8 cellular contexts compared by ENCODE assay signal in the genomic region with DNA sequence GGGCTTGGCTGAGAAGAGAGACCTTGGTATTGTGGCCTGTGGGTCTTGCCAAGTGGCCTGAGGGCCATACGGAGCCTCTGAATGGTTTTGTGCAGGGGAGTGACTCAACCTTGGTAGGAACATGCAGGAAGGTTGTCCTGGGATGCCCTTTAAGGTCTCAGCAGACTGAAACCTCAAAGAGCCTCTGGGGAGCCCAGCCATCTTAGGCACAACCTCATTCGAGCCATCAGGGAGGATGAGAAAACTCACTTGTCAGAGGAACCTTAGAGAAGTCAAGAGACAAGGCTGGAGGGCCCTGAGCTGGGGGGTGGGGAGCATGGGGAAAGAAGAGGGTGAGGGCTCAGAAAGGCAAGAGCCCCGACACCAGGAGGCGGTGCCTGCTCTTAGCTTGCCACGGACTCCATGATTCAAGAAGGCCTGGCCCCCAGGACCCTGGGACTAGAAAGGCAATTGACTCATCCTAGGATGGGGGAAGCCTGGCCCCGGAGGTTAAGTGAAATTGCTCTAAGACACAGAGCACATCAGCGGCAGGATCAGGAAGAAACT. TPM values are rescaled to one million over a fixed set of nuclear protein-coding genes. Genes with fewer than 3 reads are reported as not detected.
A peak's percentile ranks its signal among the peaks of the same experiment; 100 is the strongest.
DNase-seq lines count a peak whose midpoint lies in the region; ATAC-seq lines count a peak whose summit lies in the region.

No MANE protein-coding gene starts in this region.

- 41% methylated on average over 7 of the region's 7 CpGs for WGBS in right cardiac atrium

- intact Hi-C loops in right cardiac atrium (cut with DNase I) = loop anchor here in 2 of 4 donors (5.0 kb wide), 2 partner anchors 42 to 357 kb away; no protein-coding TSS in a partner anchor

- peak overlapping the region; percentile 59 for H3K4me3 ChIP-seq in HUES6 (ENCODE audit: low read depth, low read length)
- no peak overlapping the region for H3K4me3 ChIP-seq in right cardiac atrium (ENCODE audit: low read length)

- no peaks in the 10 kb centered on the region for H3K9me3 ChIP-seq in HUES6 (ENCODE audit: control insufficient read depth, insufficient read depth, low read depth, low read length)
- H3K9me3 ChIP-seq in right cardiac atrium (ENCODE audit: control insufficient read depth, low read length) = no peaks in the 10 kb centered on the region

- no peak overlapping the region for H3K27ac ChIP-seq in HUES6 (ENCODE audit: low read depth, low read length)
- H3K27ac ChIP-seq in right cardiac atrium (ENCODE audit: low read length) = peak overlapping the region; percentile 92

- peak overlapping the region; percentile 46 for H3K9ac ChIP-seq in HUES6 (ENCODE audit: low read length)

- peaks cover 30% of the 10 kb centered on the region for H3K4me1 ChIP-seq in HUES6 (ENCODE audit: control insufficient read depth, insufficient read depth, low read length)
- peaks cover 22% of the 10 kb centered on the region for H3K4me1 ChIP-seq in right cardiac atrium (ENCODE audit: control insufficient read depth, insufficient read depth, low read length)

- ATAC-seq in GM21576 (IDR thresholded peaks at IDR 0.05; ENCODE audit: unreplicated experiment) (peak; percentile 8), right cardiac atrium (peak in 1 of 2 donors; percentile 5), GM19467 (IDR thresholded peaks at IDR 0.05; ENCODE audit: unreplicated experiment) (no peak)

- H3K27me3 ChIP-seq in HUES6 (ENCODE audit: control insufficient read depth, insufficient read depth, low read length) = no peaks in the 10 kb centered on the region
- no peaks in the 10 kb centered on the region for H3K27me3 ChIP-seq in right cardiac atrium (ENCODE audit: control insufficient read depth, insufficient read depth)

- H3K36me3 ChIP-seq in HUES6 (ENCODE audit: control insufficient read depth, insufficient read depth, low read length) = no peaks in the 10 kb centered on the region

- DNase-seq in GM04504 (ENCODE audit: low read depth) (peak; percentile 83), right cardiac atrium (peak in 1 of 3 donors; percentile 45), NCI-H2171 (lab: John Stamatoyannopoulos, UW) (no peak)
- peak; percentile 40 for DNase-seq in activated naive CD4-positive, alpha-beta T cell treated with anti-CD3 and anti-CD28 coated beads, Interleukin-2, amount 50 U/mL, for 16 hours
- DNase-seq in stimulated activated CD4-positive, alpha-beta T cell treated with anti-CD3 and anti-CD28 coated beads, Interleukin-4, amount 100 ng/mL, for 24 hours = peak; percentile 26

RNA-seq across cellular contexts. Expression of gene IFI6, which starts 13.0 kb away (rescaled TPM):
- 100 to 1,000 TPM in 1 of 4 donors, 10 to 100 TPM in 3; 46.2 to 145 (median 57.8) TPM for total RNA-seq in right cardiac atrium
- 68.1 TPM for polyA plus RNA-seq in right cardiac atrium

RNA-seq across cellular contexts. Expression of gene FGR, which starts 24.0 kb away (rescaled TPM):
- total RNA-seq in right cardiac atrium = 10 to 100 TPM in 1 of 4 donors, 1 to 10 TPM in 3; 3.2 to 12.6 (median 5.1) TPM
- 3.5 TPM for polyA plus RNA-seq in right cardiac atrium

RNA-seq across cellular contexts. Expression of gene AHDC1, which starts 55.1 kb away (rescaled TPM):
- total RNA-seq in right cardiac atrium = 10 to 100 TPM; 40.4 to 53.5 (median 50.6) TPM
- 26.3 TPM for polyA plus RNA-seq in right cardiac atrium
